ENCODE assay signal across 9 cellular contexts in genomic region chr15:90376789-90377188, GRCh38. TPM values are rescaled to one million over a fixed set of nuclear protein-coding genes. Genes with fewer than 3 reads are reported as not detected.
DNase-seq lines count a peak whose midpoint lies in the region; ATAC-seq and TF ChIP-seq lines count a peak whose summit lies in the region.
"Had no signal": no experiment of that assay in that cellular context is flagged by ENCODE, and none has a peak within 500 bp of the region (broad histone marks: within the 10 kb centered on the region; RNA-seq: fewer than 3 reads in every experiment).

No MANE protein-coding gene starts in this region.

- peak; percentile 41 to 63 (median 50) for DNase-seq in CD4-positive, alpha-beta T cell
- DNase-seq in T-helper 17 cell (peak; percentile 34 to 59 (median 46)), aorta (no peak), NCI-H526 treated with DMSO at 0.1 percent for 48 hours (lab: John Stamatoyannopoulos, UW) (no peak), NCI-H524 (lab: John Stamatoyannopoulos, UW) (no peak)
- peak; percentile 56 for DNase-seq in activated gamma-delta T cell treated with anti-CD3 and anti-CD28 coated beads, Interleukin-2, amount 50 U/mL, for 16 hours (ENCODE audit: low read depth)
- peak; percentile 25 to 45 (median 32) for DNase-seq in stimulated activated CD4-positive, alpha-beta T cell treated with anti-CD3 and anti-CD28 coated beads, Interleukin-12 subunit alpha, Interleukin-12 subunit beta, amount 100 ng/mL, for 48 hours (ENCODE audit: low read depth in 2 of 3, low spot score in 1 of 3)
- DNase-seq: NCI-H774 had no signal

- peaks cover 56% of the 10 kb centered on the region for H3K4me1 Mint-ChIP-seq in CD4-positive, alpha-beta T cell (ENCODE audit: low read depth)
- H3K4me1 Mint-ChIP-seq in T-helper 17 cell: peaks cover 18% of the 10 kb centered on the region

- peak overlapping the region; percentile 70 for H3K4me3 Mint-ChIP-seq in CD4-positive, alpha-beta T cell
- peak overlapping the region; percentile 76 for H3K4me3 Mint-ChIP-seq in T-helper 17 cell

- H3K36me3 Mint-ChIP-seq in CD4-positive, alpha-beta T cell (ENCODE audit: low read depth): peaks cover 9% of the 10 kb centered on the region
- no peaks in the 10 kb centered on the region for H3K36me3 Mint-ChIP-seq in T-helper 17 cell (ENCODE audit: low read depth)

- no peaks in the 10 kb centered on the region for H3K4me1 ChIP-seq in aorta (ENCODE audit: control insufficient read depth in 1 of 2, insufficient read depth in 2 of 2, low read length in 2 of 2)

- peaks cover 3% of the 10 kb centered on the region for H3K9me3 Mint-ChIP-seq in CD4-positive, alpha-beta T cell

- POLR2A ChIA-PET in CD4-positive, alpha-beta T cell (lab: Charles Lee): interaction anchor here (0.6 to 5.4 kb wide), 8 partner anchors 10 to 555 kb away, joined by 3 to 45 read pairs (median 4); partner anchors contain the start of genes HDDC3 and IQGAP1

- peaks cover 10% of the 10 kb centered on the region for H3K9me3 ChIP-seq in CD4-positive, alpha-beta T cell (ENCODE audit: control insufficient read depth, low read length)
- peaks cover 3% of the 10 kb centered on the region for H3K9me3 ChIP-seq in T-helper 17 cell (ENCODE audit: control insufficient read depth, low read length, poor library complexity, severe bottlenecking)
- peaks cover 2% of the 10 kb centered on the region for H3K9me3 ChIP-seq in aorta (ENCODE audit: control insufficient read depth, low read length)

- intact Hi-C loops in CD4-positive, alpha-beta T cell (cut with DNase I, micrococcal nuclease): loop anchor here in 1 of 2 experiments (1.0 to 5.0 kb wide), 3 partner anchors 12 to 301 kb away; partner anchors contain the start of gene IQGAP1
- intact Hi-C loops in aorta (cut with DNase I): no loop called here

- H3K27ac ChIP-seq in CD4-positive, alpha-beta T cell (ENCODE audit: low read depth, low read length): no peak overlapping the region
- no peak overlapping the region for H3K27ac ChIP-seq in aorta (ENCODE audit: low read depth in 1 of 2, low read length in 2 of 2)

- H3K27ac Mint-ChIP-seq in CD4-positive, alpha-beta T cell: peak overlapping the region; percentile 21
- peak overlapping the region; percentile 62 for H3K27ac Mint-ChIP-seq in T-helper 17 cell

- ATAC-seq in CD4-positive, alpha-beta T cell (ENCODE audit: poor library complexity): peak; percentile 98
- ATAC-seq in T-helper 17 cell (peak; percentile 99), aorta (ENCODE audit: low FRiP score) (no peak), GM18502 (IDR thresholded peaks at IDR 0.05; ENCODE audit: poor library complexity, unreplicated experiment) (no peak)

- CTCF ChIA-PET in CD4-positive, alpha-beta T cell (lab: Charles Lee): interaction anchor here (1.0 to 1.1 kb wide), 2 partner anchors 10 to 57 kb away, joined by 3 read pairs; no protein-coding TSS in a partner anchor

- no peaks in the 10 kb centered on the region for H3K36me3 ChIP-seq in aorta (ENCODE audit: control insufficient read depth in 1 of 2, insufficient read depth in 2 of 2, low read length in 1 of 2)

- no peak for TF ChIP-seq CTCF in CD4-positive, alpha-beta T cell (IDR thresholded peaks at IDR 0.05)

- WGBS in aorta, 2 donors: 91 to 94% methylated on average over 6 of the region's 6 CpGs

- no peaks in the 10 kb centered on the region for H3K27me3 ChIP-seq in CD4-positive, alpha-beta T cell (ENCODE audit: control insufficient read depth, insufficient read depth, low read length)
- no peaks in the 10 kb centered on the region for H3K27me3 ChIP-seq in aorta (ENCODE audit: control insufficient read depth in 1 of 2, insufficient read depth in 2 of 2, low read length in 1 of 2)

- no peaks in the 10 kb centered on the region for H3K27me3 Mint-ChIP-seq in CD4-positive, alpha-beta T cell
- H3K27me3 Mint-ChIP-seq in T-helper 17 cell: no peaks in the 10 kb centered on the region

- no peak overlapping the region for H3K4me3 ChIP-seq in aorta (ENCODE audit: low read length in 2 of 2)

RNA-seq across cellular contexts. Expression of gene IQGAP1, which starts 11.3 kb away (rescaled TPM):
- total RNA-seq in CD4-positive, alpha-beta T cell: 10 to 100 TPM; 76.8 to 78.7 TPM
- total RNA-seq in T-helper 17 cell (100 to 1,000 TPM; 131 to 157 TPM), aorta (100 to 1,000 TPM; 273 to 297 TPM)
- 100 to 1,000 TPM in 1 of 2 donors, 10 to 100 TPM in 1; 61.1 to 134 TPM for polyA plus RNA-seq in aorta

RNA-seq across cellular contexts. Expression of gene ZNF774, which starts 24.7 kb away (rescaled TPM):
- 1 to 10 TPM in 1 of 2 experiments, under 1 TPM in 1; 0.20 to 1.1 TPM for total RNA-seq in CD4-positive, alpha-beta T cell
- total RNA-seq in T-helper 17 cell: under 1 TPM in 1 of 2 donors, not detected in 1; 0.15 TPM
- 1 to 10 TPM; 6.1 to 7.4 TPM for total RNA-seq in aorta
- 1 to 10 TPM in 1 of 2 donors, under 1 TPM in 1; 0.50 to 2.6 TPM for polyA plus RNA-seq in aorta

Comparison
In these comparisons a context has a peak if more than half of its experiments do, and no peak if none do; other contexts are left out.
1. ATAC-seq: peak in CD4-positive, alpha-beta T cell (single experiment) and T-helper 17 cell (single experiment); none in aorta (single experiment) and GM18502 (single experiment).
2. DNase-seq: peak in CD4-positive, alpha-beta T cell (10 of 10), T-helper 17 cell (3 of 3), activated gamma-delta T cell treated with anti-CD3 and anti-CD28 coated beads, Interleukin-2, amount 50 U/mL, for 16 hours (single experiment) and stimulated activated CD4-positive, alpha-beta T cell treated with anti-CD3 and anti-CD28 coated beads, Interleukin-12 subunit alpha, Interleukin-12 subunit beta, amount 100 ng/mL, for 48 hours (3 of 3); none in aorta (0 of 2), NCI-H526 treated with DMSO at 0.1 percent for 48 hours (single experiment) and NCI-H524 (0 of 2).